Comparison of ENCODE assay signal across 24 cellular contexts in genomic region chr1:169180167-169180566, GRCh38.
"Had no signal": no experiment of that assay in that cellular context is flagged by ENCODE, and none has a peak within 500 bp of the region (broad histone marks: within the 10 kb centered on the region; RNA-seq: fewer than 3 reads in every experiment).

No MANE protein-coding gene starts in this region.

- ATAC-seq: foreskin keratinocyte, gastrocnemius medialis, heart right ventricle, left cardiac atrium, left lung, left ventricle myocardium superior, lower lobe of right lung, mucosa of descending colon had no signal

- H3K27ac Mint-ChIP-seq: mesothelial cell of epicardium, naive B cell had no signal

- DNase-seq: dermis blood vessel endothelial cell; dorsolateral prefrontal cortex; effector CD4-positive, alpha-beta T cell; effector memory CD4-positive, alpha-beta T cell; foreskin keratinocyte; gastrocnemius medialis; glutamatergic neuron; head of caudate nucleus; heart right ventricle; hippocampal formation; left cardiac atrium; left lung; left ventricle myocardium superior; lower lobe of right lung; mesenchymal stem cell; mucosa of descending colon; naive B cell had no signal

- H3K4me1 Mint-ChIP-seq: naive B cell had no signal

- H3K27me3 Mint-ChIP-seq: naive B cell had no signal

- H3K4me1 ChIP-seq: esophagus muscularis mucosa, foreskin keratinocyte, heart right ventricle, left lung, lower lobe of right lung had no signal

- H3K9me3 ChIP-seq: esophagus muscularis mucosa, gastrocnemius medialis, heart right ventricle, lower lobe of right lung, mucosa of descending colon had no signal

- H3K27me3 ChIP-seq: dorsolateral prefrontal cortex, esophagus muscularis mucosa, foreskin keratinocyte, gastrocnemius medialis, heart right ventricle, left lung had no signal

- H3K36me3 ChIP-seq: esophagus muscularis mucosa, gastrocnemius medialis, heart right ventricle, left lung, lower lobe of right lung had no signal

- H3K36me3 Mint-ChIP-seq: mesothelial cell of epicardium had no signal

- H3K4me3 ChIP-seq: coronary artery, dorsolateral prefrontal cortex, esophagus muscularis mucosa, gastrocnemius medialis, heart right ventricle, left lung, lower lobe of right lung, mucosa of descending colon had no signal

- FAIRE-seq: colon, endothelial cell of umbilical vein, islet of Langerhans, keratinocyte had no signal

- H3K4me3 Mint-ChIP-seq: mesothelial cell of epicardium, naive B cell had no signal

- H3K27ac ChIP-seq: coronary artery, dorsolateral prefrontal cortex, esophagus muscularis mucosa, foreskin keratinocyte, gastrocnemius medialis, heart right ventricle, left lung, lower lobe of right lung had no signal
